9 cellular contexts compared by ENCODE assay signal in genomic region chr4:61199869-61200194, GRCh38. TPM values are rescaled to one million over a fixed set of nuclear protein-coding genes. Genes with fewer than 3 reads are reported as not detected.
DNase-seq lines count a peak whose midpoint lies in the region; ATAC-seq and TF ChIP-seq lines count a peak whose summit lies in the region.
"Had no signal": no experiment of that assay in that cellular context is flagged by ENCODE, and none has a peak within 500 bp of the region (broad histone marks: within the 10 kb centered on the region; RNA-seq: fewer than 3 reads in every experiment).

No MANE protein-coding gene starts in this region.

- peaks cover 0 to 16% of the 10 kb centered on the region in 2 experiments; a peak in 2 of 4 replicates for H3K4me1 ChIP-seq in SK-N-SH (ENCODE audit: control insufficient read depth in 1 of 2, insufficient read depth in 2 of 2, low read depth in 1 of 2, low read length in 1 of 2)
- peaks cover 21% of the 10 kb centered on the region for H3K4me1 ChIP-seq in mesenchymal stem cell (ENCODE audit: control insufficient read depth, insufficient read depth, low read depth, low read length)
- peaks cover 0 to 6% (median 0%) of the 10 kb centered on the region in 4 donors for H3K4me1 ChIP-seq in tibial artery
- H3K4me1 ChIP-seq in body of pancreas, result peaks cover 24% of the 10 kb centered on the region

- peaks cover 35% of the 10 kb centered on the region for H3K4me1 Mint-ChIP-seq in chondrocyte (ENCODE audit: low read depth)

- H3K4me2 ChIP-seq in SK-N-SH (peak overlapping the region; percentile 78), mesenchymal stem cell (ENCODE audit: low read length, poor library complexity, severe bottlenecking) (peak overlapping the region; percentile 100)

- POLR2A ChIA-PET in SK-N-SH (lab: Yijun Ruan, JAX), result no interaction called here

- H4K91ac ChIP-seq in mesenchymal stem cell (ENCODE audit: low read length), result no peak overlapping the region

- H3K9me3 Mint-ChIP-seq in chondrocyte (ENCODE audit: low read depth), result no peaks in the 10 kb centered on the region
- H3K9me3 Mint-ChIP-seq: stimulated activated naive CD8-positive, alpha-beta T cell treated with anti-CD3 and anti-CD28 coated beads, Interleukin-15, amount 100 ng/mL, for 72 hours had no signal

- H2BK120ac ChIP-seq in mesenchymal stem cell (ENCODE audit: low read depth, low read length), result no peak overlapping the region

- peak overlapping the region; percentile 100 for H3K4me3 Mint-ChIP-seq in chondrocyte (ENCODE audit: unreplicated experiment)
- H3K4me3 Mint-ChIP-seq: stimulated activated naive CD8-positive, alpha-beta T cell treated with anti-CD3 and anti-CD28 coated beads, Interleukin-15, amount 100 ng/mL, for 72 hours had no signal

- H3K9me3 ChIP-seq in SK-N-SH, result no peaks in the 10 kb centered on the region
- H3K9me3 ChIP-seq in mesenchymal stem cell (ENCODE audit: control insufficient read depth, low read length), result no peaks in the 10 kb centered on the region
- no peaks in the 10 kb centered on the region for H3K9me3 ChIP-seq in tibial artery
- no peaks in the 10 kb centered on the region for H3K9me3 ChIP-seq in body of pancreas

- no peaks in the 10 kb centered on the region for H3K9me2 ChIP-seq in SK-N-SH

- no peaks in the 10 kb centered on the region for H3F3A ChIP-seq in SK-N-SH (replicated peaks; ENCODE audit: insufficient read depth)

- H3K36me3 Mint-ChIP-seq in chondrocyte (ENCODE audit: low read depth), result peaks cover 1% of the 10 kb centered on the region

- ATAC-seq in SK-N-SH treated with all-trans-retinoic acid at 6 μM for 48 hours (no peak; the same call in 2 of the 3 replicates), body of pancreas (no peak)
- ATAC-seq: stimulated activated naive CD8-positive, alpha-beta T cell treated with anti-CD3 and anti-CD28 coated beads, Interleukin-15, amount 100 ng/mL, for 72 hours had no signal

- peaks cover 40% of the 10 kb centered on the region for H3K27me3 ChIP-seq in SK-N-SH (ENCODE audit: insufficient read depth)
- peaks cover 25 to 42% of the 10 kb centered on the region in 2 experiments for H3K27me3 ChIP-seq in mesenchymal stem cell (ENCODE audit: control insufficient read depth in 1 of 2, insufficient read depth in 1 of 2, low read length in 2 of 2)
- H3K27me3 ChIP-seq in tibial artery, result no peaks in the 10 kb centered on the region
- peaks cover 0 to 17% of the 10 kb centered on the region in 2 donors for H3K27me3 ChIP-seq in body of pancreas

- no peak for DNase-seq in SK-N-SH
- DNase-seq in chondrocyte (ENCODE audit: low spot score), result no peak
- no peak for DNase-seq in mesenchymal stem cell
- no peak for DNase-seq in tibial artery
- DNase-seq in GF-D8 (lab: John Stamatoyannopoulos, UW), result no peak
- DNase-seq in NOMO-1 treated with dmso at 0.1 percent for 144 hours (lab: John Stamatoyannopoulos, UW; ENCODE audit: unreplicated experiment), result no peak
- DNase-seq in body of pancreas, result no peak
- DNase-seq: stimulated activated naive CD8-positive, alpha-beta T cell treated with anti-CD3 and anti-CD28 coated beads, Interleukin-15, amount 100 ng/mL, for 72 hours had no signal

- H3K9ac ChIP-seq in SK-N-SH, result no peak overlapping the region
- H3K9ac ChIP-seq in mesenchymal stem cell (ENCODE audit: low read length), result no peak overlapping the region

- no peak overlapping the region for H3K23ac ChIP-seq in mesenchymal stem cell (ENCODE audit: low read length in 2 of 2)

- no peak for TF ChIP-seq RAD21 in SK-N-SH (IDR thresholded peaks at IDR 0.05; ENCODE audit: low read length)

- H3K14ac ChIP-seq in mesenchymal stem cell (ENCODE audit: low read length in 2 of 2), result no peak overlapping the region

- H3K27me3 Mint-ChIP-seq in chondrocyte (ENCODE audit: low read depth), result peaks cover 12% of the 10 kb centered on the region

- CTCF ChIA-PET in SK-N-SH (lab: Yijun Ruan, JAX), result interaction anchor here (1.1 kb wide), 1 partner anchor 12 kb away, joined by 3 read pairs; no protein-coding TSS in a partner anchor

- no peak for TF ChIP-seq CTCF in SK-N-SH (IDR thresholded peaks at IDR 0.05)
- no peak for TF ChIP-seq CTCF in chondrocyte (IDR thresholded peaks at IDR 0.05)
- no peak for TF ChIP-seq CTCF in tibial artery (IDR thresholded peaks at IDR 0.05)
- no peak for TF ChIP-seq CTCF in body of pancreas (IDR thresholded peaks at IDR 0.05)

- H2AFZ ChIP-seq in SK-N-SH (ENCODE audit: low read depth), result no peak overlapping the region
- peak overlapping the region; percentile 31 for H2AFZ ChIP-seq in mesenchymal stem cell (ENCODE audit: low read depth, low read length)

- no peak overlapping the region for H3K27ac ChIP-seq in SK-N-SH (ENCODE audit: low read depth in 2 of 2, low read length in 1 of 2)
- H3K27ac ChIP-seq in mesenchymal stem cell (ENCODE audit: low read length, poor library complexity, severe bottlenecking), result no peak overlapping the region
- peak overlapping the region; percentile 85 to 86 for H3K27ac ChIP-seq in tibial artery
- no peak overlapping the region for H3K27ac ChIP-seq in body of pancreas

- no peak overlapping the region for H2BK12ac ChIP-seq in mesenchymal stem cell (ENCODE audit: low read length in 2 of 2)

- TF ChIP-seq POLR2A in body of pancreas (IDR thresholded peaks at IDR 0.05), result no peak

- no peak overlapping the region for H3K4ac ChIP-seq in mesenchymal stem cell (ENCODE audit: low read depth in 1 of 2, low read length in 2 of 2)

- H4K20me1 ChIP-seq in SK-N-SH (ENCODE audit: insufficient read depth), result no peaks in the 10 kb centered on the region

- no peak overlapping the region for H4K8ac ChIP-seq in mesenchymal stem cell (ENCODE audit: low read length)

- H3K4me3 ChIP-seq in SK-N-SH (ENCODE audit: low read depth in 2 of 2, low read length in 1 of 2), result peak overlapping the region; percentile 51 to 59
- H3K4me3 ChIP-seq in mesenchymal stem cell (ENCODE audit: insufficient read depth in 1 of 2, low read depth in 1 of 2, low read length in 2 of 2), result peak overlapping the region in 1 of 2 experiments; percentile 74
- peak overlapping the region; percentile 83 to 89 for H3K4me3 ChIP-seq in tibial artery
- no peak overlapping the region for H3K4me3 ChIP-seq in body of pancreas

- no peak overlapping the region for H2BK5ac ChIP-seq in mesenchymal stem cell (ENCODE audit: low read depth, low read length, poor library complexity, severe bottlenecking)

- H3K27ac Mint-ChIP-seq in chondrocyte (ENCODE audit: unreplicated experiment), result peak overlapping the region; percentile 41
- H3K27ac Mint-ChIP-seq: stimulated activated naive CD8-positive, alpha-beta T cell treated with anti-CD3 and anti-CD28 coated beads, Interleukin-15, amount 100 ng/mL, for 72 hours had no signal

- H3K36me3 ChIP-seq in SK-N-SH (replicated peaks in 1 of 2; ENCODE audit: control insufficient read depth in 1 of 2, insufficient read depth in 2 of 2, low read length in 1 of 2), result no peaks in the 10 kb centered on the region
- H3K36me3 ChIP-seq in mesenchymal stem cell (ENCODE audit: control insufficient read depth in 1 of 2, insufficient read depth in 2 of 2, low read depth in 1 of 2, low read length in 2 of 2), result no peaks in the 10 kb centered on the region
- no peaks in the 10 kb centered on the region for H3K36me3 ChIP-seq in tibial artery
- H3K36me3 ChIP-seq in body of pancreas (replicated peaks in 1 of 2; ENCODE audit: insufficient read depth in 1 of 2, low read depth in 2 of 2), result no peaks in the 10 kb centered on the region

- 10% methylated on average over 7 of the region's 10 CpGs for WGBS in SK-N-SH (ENCODE audit: low lambda C conversion rate)
- WGBS in mesenchymal stem cell, result 5% methylated on average over 4 of the region's 10 CpGs
- WGBS in body of pancreas, 2 donors, result 5% methylated on average over 10 of the region's 10 CpGs

- no peak overlapping the region for H2BK15ac ChIP-seq in mesenchymal stem cell (ENCODE audit: low read depth, poor library complexity, severe bottlenecking)

- H3K79me2 ChIP-seq in SK-N-SH (ENCODE audit: insufficient read depth), result no peaks in the 10 kb centered on the region

- intact Hi-C loops in tibial artery (cut with DNase I; ENCODE audit: low total_unique reads), result loop anchor here (10.0 kb wide), 2 partner anchors 75 to 175 kb away; no protein-coding TSS in a partner anchor
- intact Hi-C loops in body of pancreas (cut with DNase I), result no loop called here

- peak overlapping the region in 1 of 2 experiments; percentile 0 for H3K18ac ChIP-seq in mesenchymal stem cell (ENCODE audit: low read depth in 1 of 2, low read length in 2 of 2)

- H3K79me1 ChIP-seq in mesenchymal stem cell (replicated peaks; ENCODE audit: low read length, poor library complexity, severe bottlenecking), result no peaks in the 10 kb centered on the region

- H2AK5ac ChIP-seq in mesenchymal stem cell (ENCODE audit: low read length, severe bottlenecking), result no peak overlapping the region

- TF ChIP-seq EP300 in SK-N-SH (IDR thresholded peaks at IDR 0.05; ENCODE audit: borderline replicate concordance in 1 of 2, low read depth in 1 of 2, low read length in 1 of 2), result no peak

TF ChIP-seq in SK-N-SH, 30 proteins besides CTCF, POLR2A, EP300 and RAD21:
- TF ChIP-seq RCOR1 (IDR thresholded peaks at IDR 0.05; ENCODE audit: low read length) (no peak), TAF1 (IDR thresholded peaks at IDR 0.05; ENCODE audit: borderline replicate concordance, low read depth, low read length) (no peak), GATA2 (CRISPR knock-in tag; IDR thresholded peaks at IDR 0.05) (no peak)

TF ChIP-seq in SK-N-SH treated with all-trans-retinoic acid at 6 μM for 48 hours, 23 proteins besides CTCF, POLR2A, EP300 and RAD21 (continues in another document):
- TF ChIP-seq ZNF565 (CRISPR knock-in tag; conservative IDR thresholded peaks at IDR 0.05; ENCODE audit: low read depth) (no peak), SNAI2 (CRISPR knock-in tag; IDR thresholded peaks at IDR 0.05) (no peak)
- TF ChIP-seq, protein P1, sequence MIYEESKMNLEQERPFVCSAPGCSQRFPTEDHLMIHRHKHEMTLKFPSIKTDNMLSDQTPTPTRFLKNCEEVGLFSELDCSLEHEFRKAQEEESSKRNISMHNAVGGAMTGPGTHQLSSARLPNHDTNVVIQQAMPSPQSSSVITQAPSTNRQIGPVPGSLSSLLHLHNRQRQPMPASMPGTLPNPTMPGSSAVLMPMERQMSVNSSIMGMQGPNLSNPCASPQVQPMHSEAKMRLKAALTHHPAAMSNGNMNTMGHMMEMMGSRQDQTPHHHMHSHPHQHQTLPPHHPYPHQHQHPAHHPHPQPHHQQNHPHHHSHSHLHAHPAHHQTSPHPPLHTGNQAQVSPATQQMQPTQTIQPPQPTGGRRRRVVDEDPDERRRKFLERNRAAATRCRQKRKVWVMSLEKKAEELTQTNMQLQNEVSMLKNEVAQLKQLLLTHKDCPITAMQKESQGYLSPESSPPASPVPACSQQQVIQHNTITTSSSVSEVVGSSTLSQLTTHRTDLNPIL (CRISPR knock-in tag; IDR thresholded peaks at IDR 0.05; ENCODE audit: low read depth), result no peak

RNA-seq across cellular contexts. Expression of gene ADGRL3, which starts 0.3 kb away (rescaled TPM):
- polyA plus RNA-seq in SK-N-SH (2012; rRNA removed), result 0.02 and 0.03 TPM in 2 replicates
- polyA plus RNA-seq in SK-N-SH (2012; cell fraction: cytosol; rRNA removed), result 0.03 TPM in 2 replicates
- 0.01 TPM in 1 of 2 replicates, not detected in the other for polyA plus RNA-seq in SK-N-SH (2012; cell fraction: nucleus; rRNA removed)
- total RNA-seq in chondrocyte (10.0 to 19.6 TPM (median 11.6 TPM) in 3 replicates), body of pancreas (1 to 10 TPM in 1 of 2 donors, under 1 TPM in 1; 0.33 to 1.0 TPM)
- 8.0 TPM for polyA plus RNA-seq in mesenchymal stem cell (2013, experiment 1 of 2)
- 8.1 TPM for polyA plus RNA-seq in mesenchymal stem cell (2013, experiment 2 of 2)

Comparison
In these comparisons a context has a peak if more than half of its experiments do, and no peak if none do; other contexts are left out.
1. H3K27ac ChIP-seq: peak in tibial artery (2 of 2); none in SK-N-SH (0 of 2), mesenchymal stem cell (single experiment) and body of pancreas (0 of 4).
2. H3K4me3 ChIP-seq: peak in SK-N-SH (2 of 2) and tibial artery (2 of 2); none in body of pancreas (0 of 2).